9 cellular contexts compared by ENCODE assay signal in the genomic region with DNA sequence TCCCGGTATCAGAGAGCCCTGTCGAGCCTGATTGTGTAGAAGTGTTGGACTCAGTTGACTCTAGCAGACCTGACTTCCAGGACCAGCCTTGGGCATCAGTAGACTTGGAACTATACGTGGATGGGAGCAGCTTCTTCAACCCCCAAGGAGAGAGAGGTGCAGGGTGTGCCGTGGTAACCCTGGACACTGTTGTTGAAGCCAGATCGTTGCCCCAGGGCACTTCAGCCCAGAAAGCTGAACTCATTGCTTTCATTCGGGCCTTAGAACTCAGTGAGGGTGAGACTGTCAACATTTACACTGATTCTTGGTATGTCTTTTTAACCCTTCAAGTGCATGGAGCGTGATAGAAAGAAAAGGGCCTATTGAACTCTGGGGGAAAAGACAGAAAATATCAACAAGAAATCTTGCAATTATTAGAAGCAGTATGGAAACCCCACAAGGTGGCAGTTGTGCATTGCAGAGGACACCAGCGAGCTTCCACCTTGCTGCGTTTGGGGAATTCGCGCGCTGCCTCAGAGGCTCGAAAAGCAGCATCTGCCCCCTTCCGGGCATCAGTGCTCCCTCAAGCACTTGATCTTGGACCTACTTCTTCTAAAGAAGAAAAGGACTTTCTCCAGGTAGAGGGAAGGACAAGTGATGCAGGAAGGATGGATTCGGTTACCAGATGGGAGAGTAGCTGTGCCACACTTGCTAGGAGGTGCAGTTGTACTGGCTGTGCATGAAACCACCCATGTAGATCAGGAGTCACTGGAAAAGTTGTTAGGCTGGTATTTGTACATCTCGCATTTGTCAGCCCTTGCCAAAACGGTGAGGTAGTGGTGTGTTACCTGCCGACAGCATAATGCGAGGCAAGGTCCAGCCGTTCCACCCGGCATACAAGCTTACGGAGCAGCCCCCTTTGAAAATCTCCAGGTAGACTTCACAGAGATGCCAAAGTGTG. TPM values are rescaled to one million over a fixed set of nuclear protein-coding genes. Genes with fewer than 3 reads are reported as not detected.
"Had no signal": no experiment of that assay in that cellular context is flagged by ENCODE, and none has a peak within 500 bp of the region (broad histone marks: within the 10 kb centered on the region; RNA-seq: fewer than 3 reads in every experiment).

No MANE protein-coding gene starts in this region.

RNA-seq across cellular contexts. Expression of a gene that starts 53.2 kb away (rescaled TPM):
- total RNA-seq: epithelial cell of proximal tubule, kidney epithelial cell, left colon, left ventricle myocardium superior, lung, osteoblast, right atrium auricular region, stomach, thoracic aorta had no signal
